Comparison of ENCODE assay signal across 1 cellular context in the genomic region with DNA sequence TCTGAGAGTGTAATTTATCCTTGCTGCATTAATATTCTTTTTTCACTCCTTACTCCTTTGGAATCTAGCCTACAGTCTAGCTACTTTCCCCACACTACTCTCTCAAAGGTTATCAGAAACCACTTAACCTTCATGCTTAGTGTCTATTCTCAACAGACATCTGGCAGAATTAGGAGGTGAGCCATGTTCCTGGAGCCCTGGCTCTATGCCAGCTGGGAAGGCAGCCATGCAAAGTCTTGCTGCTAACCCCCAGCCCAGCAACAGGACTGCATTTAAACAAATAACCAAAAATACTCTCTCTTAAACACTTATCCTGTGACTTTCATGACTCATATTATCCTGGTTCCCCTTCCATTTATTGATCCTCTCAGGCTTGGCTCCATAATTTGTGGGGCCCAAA.
A peak's percentile ranks its signal among the peaks of the same experiment; 100 is the strongest.
TF ChIP-seq lines count a peak whose summit lies in the region.

No MANE protein-coding gene starts in this region.

TF ChIP-seq in HEK293, 187 proteins besides CTCF, POLR2A, EP300 and RAD21 (continued from another document):
- TF ChIP-seq ZNF544 (tag by site-specific recombination; IDR thresholded peaks at IDR 0.05) (no peak), ZSCAN30 (tag by site-specific recombination; IDR thresholded peaks at IDR 0.05) (peak; percentile 64)
